ENCODE assay signal across 1 cellular context in the genomic region with DNA sequence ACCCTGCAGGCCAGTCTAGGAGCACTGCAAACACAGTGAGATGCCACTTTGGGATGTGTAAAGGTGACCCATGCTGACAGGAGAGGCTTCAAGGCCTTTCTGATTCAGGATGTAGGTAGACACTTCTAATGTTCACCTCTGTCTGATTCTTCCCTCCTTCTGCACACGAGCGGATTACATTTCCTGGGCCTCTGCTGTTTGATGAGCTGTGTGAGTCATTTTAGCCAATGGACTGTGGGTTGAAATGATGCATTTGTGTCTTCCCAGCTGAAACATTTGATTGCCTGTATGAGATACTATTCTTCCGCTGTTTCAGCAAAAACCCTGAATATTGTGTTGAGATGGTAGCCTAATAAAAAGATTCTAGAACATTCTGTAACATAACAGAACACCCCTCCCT.
TF ChIP-seq lines count a peak whose summit lies in the region.

No MANE protein-coding gene starts in this region.

TF ChIP-seq in HCT116, 20 proteins besides CTCF, POLR2A, EP300 and RAD21 (continued from another document):
- TF ChIP-seq REST (IDR thresholded peaks at IDR 0.05; ENCODE audit: low read depth): no peak
- TF ChIP-seq CEBPB (IDR thresholded peaks at IDR 0.05; ENCODE audit: low read depth): no peak
- TF ChIP-seq EZH2 (IDR thresholded peaks at IDR 0.05): no peak
- no peak for TF ChIP-seq MAX (IDR thresholded peaks at IDR 0.05)
- no peak for TF ChIP-seq ZNF274 (IDR thresholded peaks at IDR 0.05; ENCODE audit: low read depth, low read length)
- TF ChIP-seq POLR2AphosphoS5 (IDR thresholded peaks at IDR 0.05; ENCODE audit: low read depth, low read length): no peak
- no peak; the same call in 1 of the 2 replicates for TF ChIP-seq SRF (IDR thresholded peaks at IDR 0.05; ENCODE audit: low read depth)
- TF ChIP-seq YY1 (IDR thresholded peaks at IDR 0.05; ENCODE audit: extremely low read depth, insufficient replicate concordance, low read depth, low read length): no peak
